In genomic region chr4:113212613-113213012, GRCh38 we compare ENCODE assay signal across 17 cellular contexts.
"Had no signal": no experiment of that assay in that cellular context is flagged by ENCODE, and none has a peak within 500 bp of the region (broad histone marks: within the 10 kb centered on the region; RNA-seq: fewer than 3 reads in every experiment).

No MANE protein-coding gene starts in this region.

- H3K27ac Mint-ChIP-seq: activated CD4-positive, alpha-beta memory T cell treated with anti-CD3 and anti-CD28 coated beads for 36 hours; activated naive CD8-positive, alpha-beta T cell treated with anti-CD3 and anti-CD28 coated beads for 36 hours; activated T-cell treated with anti-CD3 and anti-CD28 coated beads, Interleukin-2, amount 50 U/mL, for 72 hours; natural killer cell; stimulated activated naive CD8-positive, alpha-beta T cell treated with anti-CD3 and anti-CD28 coated beads, Interleukin-15, Interleukin-2, amounts not matched to agents 100 ng/mL and 50 ng/mL, for 24 hours had no signal

- H3K27me3 ChIP-seq: brain microvascular endothelial cell, testis, vagina had no signal

- H3K36me3 Mint-ChIP-seq: activated CD4-positive, alpha-beta memory T cell treated with anti-CD3 and anti-CD28 coated beads for 36 hours; activated naive CD8-positive, alpha-beta T cell treated with anti-CD3 and anti-CD28 coated beads for 36 hours; natural killer cell had no signal

- H3K9me3 ChIP-seq: lower lobe of right lung, psoas muscle, testis, vagina had no signal

- H3K27me3 Mint-ChIP-seq: activated CD4-positive, alpha-beta memory T cell treated with anti-CD3 and anti-CD28 coated beads for 36 hours; activated naive CD8-positive, alpha-beta T cell treated with anti-CD3 and anti-CD28 coated beads for 36 hours; stimulated activated naive CD8-positive, alpha-beta T cell treated with anti-CD3 and anti-CD28 coated beads, Interleukin-15, Interleukin-2, amounts not matched to agents 100 ng/mL and 50 ng/mL, for 24 hours had no signal

- H3K9me3 Mint-ChIP-seq: activated CD4-positive, alpha-beta memory T cell treated with anti-CD3 and anti-CD28 coated beads for 36 hours; activated naive CD8-positive, alpha-beta T cell treated with anti-CD3 and anti-CD28 coated beads for 36 hours; activated T-cell treated with anti-CD3 and anti-CD28 coated beads, Interleukin-2, amount 50 U/mL, for 72 hours; stimulated activated naive CD8-positive, alpha-beta T cell treated with anti-CD3 and anti-CD28 coated beads, Interleukin-15, Interleukin-2, amounts not matched to agents 100 ng/mL and 50 ng/mL, for 24 hours had no signal

- H3K36me3 ChIP-seq: brain microvascular endothelial cell, lower lobe of right lung, vagina had no signal

- H3K4me1 Mint-ChIP-seq: activated naive CD8-positive, alpha-beta T cell treated with anti-CD3 and anti-CD28 coated beads for 36 hours; natural killer cell had no signal

- H3K4me3 ChIP-seq: lower lobe of right lung, psoas muscle, testis, vagina had no signal

- H3K4me3 Mint-ChIP-seq: activated CD4-positive, alpha-beta memory T cell treated with anti-CD3 and anti-CD28 coated beads for 36 hours; activated naive CD8-positive, alpha-beta T cell treated with anti-CD3 and anti-CD28 coated beads for 36 hours; activated T-cell treated with anti-CD3 and anti-CD28 coated beads, Interleukin-2, amount 50 U/mL, for 72 hours; natural killer cell; stimulated activated naive CD8-positive, alpha-beta T cell treated with anti-CD3 and anti-CD28 coated beads, Interleukin-15, Interleukin-2, amounts not matched to agents 100 ng/mL and 50 ng/mL, for 24 hours had no signal

- DNase-seq: activated CD4-positive, alpha-beta memory T cell treated with anti-CD3 and anti-CD28 coated beads for 36 hours; activated gamma-delta T cell treated with Interleukin-2 at 50 U/mL for 16 hours; activated naive CD8-positive, alpha-beta T cell treated with anti-CD3 and anti-CD28 coated beads for 36 hours; activated T-cell treated with anti-CD3 and anti-CD28 coated beads, Interleukin-2, amount 50 U/mL, for 72 hours; brain microvascular endothelial cell; cerebellar nuclear complex; dermis blood vessel endothelial cell; erythroblast; lower lobe of right lung; natural killer cell; psoas muscle; stimulated activated CD4-positive, alpha-beta T cell treated with anti-CD3 and anti-CD28 coated beads, Interleukin-2, amount 100 ng/mL, for 48 hours; stimulated activated CD8-positive, alpha-beta memory T cell treated with anti-CD3 and anti-CD28 coated beads, Interleukin-4, amount 100 ng/mL, for 48 hours; T-helper 9 cell; testis had no signal

- ATAC-seq: activated T-cell treated with anti-CD3 and anti-CD28 coated beads, Interleukin-2, amount 50 U/mL, for 72 hours; lower lobe of right lung; natural killer cell; psoas muscle had no signal
